34 cellular contexts compared by ENCODE assay signal in the genomic region with DNA sequence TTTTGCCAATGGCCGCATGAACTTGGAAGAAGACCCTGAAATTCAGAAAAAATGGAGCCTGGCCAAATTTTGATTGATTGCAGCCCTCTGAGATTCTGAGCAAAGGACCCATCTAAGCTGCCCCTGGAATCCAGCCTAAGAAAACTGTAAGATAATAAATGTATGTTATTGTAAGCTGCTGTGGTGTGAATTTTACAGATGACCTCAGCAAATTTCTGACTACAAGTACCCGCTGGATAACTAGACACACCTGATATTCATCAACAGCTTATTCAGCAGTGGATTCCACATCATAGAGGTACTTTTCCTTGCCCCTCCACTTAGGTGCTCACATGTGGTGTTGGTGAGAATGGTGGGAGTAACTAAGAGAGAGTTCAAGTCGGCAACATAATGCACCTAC.
"Had no signal": no experiment of that assay in that cellular context is flagged by ENCODE, and none has a peak within 500 bp of the region (broad histone marks: within the 10 kb centered on the region; RNA-seq: fewer than 3 reads in every experiment).

No MANE protein-coding gene starts in this region.

- H3K27ac ChIP-seq: gastroesophageal sphincter, pancreas, prostate gland, sigmoid colon, upper lobe of left lung, vagina, VCaP had no signal

- H3K4me1 Mint-ChIP-seq: activated naive CD4-positive, alpha-beta T cell treated with anti-CD3 and anti-CD28 coated beads, Interleukin-2, amount 10 ng/mL, durations not matched to agents 7 days and 5 days; activated naive CD8-positive, alpha-beta T cell treated with anti-CD3 and anti-CD28 coated beads, Interleukin-2, amount 10 ng/mL, durations not matched to agents 7 days and 5 days; central memory CD8-positive, alpha-beta T cell; naive B cell; stimulated activated memory B cell treated with anti-CD40 and anti-IgM and Interleukin-4, amounts not matched to agents 10 μg/mL and 1 μg/mL and 100 μg/mL, for 72 hours; stimulated activated naive CD8-positive, alpha-beta T cell treated with anti-CD3 and anti-CD28 coated beads, Interleukin-15, amount 100 ng/mL, for 72 hours had no signal

- H3K27me3 ChIP-seq: gastroesophageal sphincter, pancreas, sigmoid colon, upper lobe of left lung, vagina had no signal

- H3K4me3 ChIP-seq: gastroesophageal sphincter, pancreas, prostate gland, sigmoid colon, upper lobe of left lung, vagina had no signal

- H3K27ac Mint-ChIP-seq: activated naive CD4-positive, alpha-beta T cell treated with anti-CD3 and anti-CD28 coated beads, Interleukin-2, amount 10 ng/mL, durations not matched to agents 7 days and 5 days; activated naive CD8-positive, alpha-beta T cell treated with anti-CD3 and anti-CD28 coated beads, Interleukin-2, amount 10 ng/mL, durations not matched to agents 7 days and 5 days; activated T-helper 1 cell treated with anti-CD3 and anti-CD28 coated beads, Interleukin-12 subunit alpha, Interleukin-12 subunit beta, Interleukin-2, Interleukin-4 antibody, amounts not matched to agents 30 ng/mL and 10 ng/mL and 1 ng/mL, durations not matched to agents 14 hours and 24 hours and 36 hours; dendritic cell treated with granulocyte-macrophage colony-stimulating factor and Interleukin-4, amounts not matched to agents 40 ng/mL and 50 ng/mL, for 4 days; endodermal cell; naive B cell; stimulated activated memory B cell treated with anti-CD40 and anti-IgM and Interleukin-4, amounts not matched to agents 10 μg/mL and 1 μg/mL and 100 μg/mL, for 72 hours; stimulated activated naive CD8-positive, alpha-beta T cell treated with anti-CD3 and anti-CD28 coated beads, Interleukin-15, amount 100 ng/mL, for 72 hours had no signal

- H3K9me3 Mint-ChIP-seq: dendritic cell treated with granulocyte-macrophage colony-stimulating factor and Interleukin-4, amounts not matched to agents 40 ng/mL and 50 ng/mL, for 4 days; endodermal cell had no signal

- H3K4me3 Mint-ChIP-seq: activated naive CD4-positive, alpha-beta T cell treated with anti-CD3 and anti-CD28 coated beads, Interleukin-2, amount 10 ng/mL, durations not matched to agents 7 days and 5 days; activated naive CD8-positive, alpha-beta T cell treated with anti-CD3 and anti-CD28 coated beads, Interleukin-2, amount 10 ng/mL, durations not matched to agents 7 days and 5 days; activated T-helper 1 cell treated with anti-CD3 and anti-CD28 coated beads, Interleukin-12 subunit alpha, Interleukin-12 subunit beta, Interleukin-2, Interleukin-4 antibody, amounts not matched to agents 30 ng/mL and 10 ng/mL and 1 ng/mL, durations not matched to agents 14 hours and 24 hours and 36 hours; central memory CD8-positive, alpha-beta T cell; dendritic cell treated with granulocyte-macrophage colony-stimulating factor and Interleukin-4, amounts not matched to agents 40 ng/mL and 50 ng/mL, for 4 days; endodermal cell; naive B cell; stimulated activated memory B cell treated with anti-CD40 and anti-IgM and Interleukin-4, amounts not matched to agents 10 μg/mL and 1 μg/mL and 100 μg/mL, for 72 hours; stimulated activated naive CD8-positive, alpha-beta T cell treated with anti-CD3 and anti-CD28 coated beads, Interleukin-15, amount 100 ng/mL, for 72 hours had no signal

- H3K36me3 Mint-ChIP-seq: activated naive CD4-positive, alpha-beta T cell treated with anti-CD3 and anti-CD28 coated beads, Interleukin-2, amount 10 ng/mL, durations not matched to agents 7 days and 5 days; activated naive CD8-positive, alpha-beta T cell treated with anti-CD3 and anti-CD28 coated beads, Interleukin-2, amount 10 ng/mL, durations not matched to agents 7 days and 5 days; naive B cell; stimulated activated memory B cell treated with anti-CD40 and anti-IgM and Interleukin-4, amounts not matched to agents 10 μg/mL and 1 μg/mL and 100 μg/mL, for 72 hours had no signal

- ATAC-seq: esophagus mucosa; gastroesophageal sphincter; left cardiac atrium; pancreas; stimulated activated memory B cell treated with anti-CD40 and anti-IgM and Interleukin-4, amounts not matched to agents 10 μg/mL and 1 μg/mL and 100 μg/mL, for 72 hours; stimulated activated naive CD8-positive, alpha-beta T cell treated with anti-CD3 and anti-CD28 coated beads, Interleukin-15, amount 100 ng/mL, for 72 hours had no signal

- H3K27me3 Mint-ChIP-seq: activated naive CD4-positive, alpha-beta T cell treated with anti-CD3 and anti-CD28 coated beads, Interleukin-2, amount 10 ng/mL, durations not matched to agents 7 days and 5 days; activated naive CD8-positive, alpha-beta T cell treated with anti-CD3 and anti-CD28 coated beads, Interleukin-2, amount 10 ng/mL, durations not matched to agents 7 days and 5 days; central memory CD8-positive, alpha-beta T cell; dendritic cell treated with granulocyte-macrophage colony-stimulating factor and Interleukin-4, amounts not matched to agents 40 ng/mL and 50 ng/mL, for 4 days; naive B cell; stimulated activated memory B cell treated with anti-CD40 and anti-IgM and Interleukin-4, amounts not matched to agents 10 μg/mL and 1 μg/mL and 100 μg/mL, for 72 hours; stimulated activated naive CD8-positive, alpha-beta T cell treated with anti-CD3 and anti-CD28 coated beads, Interleukin-15, amount 100 ng/mL, for 72 hours had no signal

- DNase-seq: activated CD4-positive, alpha-beta T cell treated with anti-CD3 and anti-CD28 coated beads for 4 hours; activated CD4-positive, alpha-beta T cell treated with anti-CD3 and anti-CD28 coated beads, Interleukin-2, amount 50 U/mL, for 4 hours; activated CD8-positive, alpha-beta memory T cell treated with anti-CD3 and anti-CD28 coated beads for 24 hours; activated effector memory CD4-positive, alpha-beta T cell treated with anti-CD3 and anti-CD28 coated beads, Interleukin-2, amount 50 U/mL, for 16 hours; activated naive CD4-positive, alpha-beta T cell treated with anti-CD3 and anti-CD28 coated beads, Interleukin-2, amount 10 ng/mL, durations not matched to agents 7 days and 5 days; activated naive CD8-positive, alpha-beta T cell treated with anti-CD3 and anti-CD28 coated beads, Interleukin-2, amount 10 ng/mL, durations not matched to agents 7 days and 5 days; amniotic stem cell; endodermal cell; hippocampal formation; left cardiac atrium; mammary epithelial cell; naive B cell; nucleus accumbens; pancreas; retina; sigmoid colon; small intestine; stimulated activated CD4-positive, alpha-beta T cell treated with anti-CD3 and anti-CD28 coated beads, Interleukin-1b, Interleukin-23, amount 100 ng/mL, for 48 hours; stimulated activated CD4-positive, alpha-beta T cell treated with anti-CD3 and anti-CD28 coated beads, Interleukin-4, amount 100 ng/mL, for 4 hours; stimulated activated CD8-positive, alpha-beta memory T cell treated with anti-CD3 and anti-CD28 coated beads, Interleukin-4, amount 100 ng/mL, for 48 hours; stimulated activated naive CD8-positive, alpha-beta T cell treated with anti-CD3 and anti-CD28 coated beads, Interleukin-15, amount 100 ng/mL, for 72 hours; substantia nigra; upper lobe of left lung had no signal

- H3K4me1 ChIP-seq: gastroesophageal sphincter, pancreas, prostate gland, sigmoid colon, upper lobe of left lung, vagina had no signal

- FAIRE-seq: bronchial epithelial cell, keratinocyte, pancreas had no signal

- H3K36me3 ChIP-seq: gastroesophageal sphincter, pancreas, prostate gland, sigmoid colon, upper lobe of left lung, vagina had no signal
